Comparison of ENCODE assay signal across 8 cellular contexts in genomic region chr1:77779529-77780281, GRCh38. TPM values are rescaled to one million over a fixed set of nuclear protein-coding genes. Genes with fewer than 3 reads are reported as not detected.
DNase-seq lines count a peak whose midpoint lies in the region; ATAC-seq and TF ChIP-seq lines count a peak whose summit lies in the region.

TSS of gene MIGA1 (plus strand) at chr1:77779649. CDS start at chr1:77783253, 3,604 bp downstream.

- intact Hi-C loops in spleen (cut with DNase I; ENCODE audit: low total_unique reads): no loop called here

- H3K27me3 ChIP-seq in spleen (replicated peaks in 1 of 7): no peaks in the 10 kb centered on the region

- CTCF ChIA-PET in WTC11 (lab: Charles Lee): interaction anchor here (0.6 to 1.6 kb wide), 8 partner anchors 9 to 126 kb away, joined by 3 to 6 read pairs (median 4); partner anchors contain the start of gene USP33

- no peak for TF ChIP-seq CTCF in AG09309 (IDR thresholded peaks at IDR 0.05; ENCODE audit: control insufficient read depth, insufficient read depth, low read depth, low read length, missing control alignments)
- TF ChIP-seq CTCF in WTC11 (IDR thresholded peaks at IDR 0.05): no peak
- TF ChIP-seq CTCF in spleen (IDR thresholded peaks at IDR 0.05 in 8 of 11, conservative IDR thresholded peaks at IDR 0.05 in 3 of 11): no peak

- H3K9me3 Mint-ChIP-seq in WTC11: peaks cover 8% of the 10 kb centered on the region

- no peaks in the 10 kb centered on the region for H3K9me3 ChIP-seq in spleen

- TF ChIP-seq POLR2A in spleen (IDR thresholded peaks at IDR 0.05): no peak

- H3K4me3 ChIP-seq in AG09309 (ENCODE audit: control insufficient read depth, low read depth, low read length) (peak within 1 kb of the TSS; percentile 98), spleen (peak within 1 kb of the TSS; percentile 60 to 96 (median 84))

- peak within 1 kb of the TSS; percentile 86 for H3K27ac ChIP-seq in caudate nucleus (ENCODE audit: low read depth, low read length)
- H3K27ac ChIP-seq in spleen: peak within 1 kb of the TSS; percentile 51 to 87 (median 78)

- H3K4me3 Mint-ChIP-seq in WTC11: peak within 1 kb of the TSS; percentile 92

- peak; percentile 96 for ATAC-seq in GM19023 (IDR thresholded peaks at IDR 0.05; ENCODE audit: unreplicated experiment)
- ATAC-seq in HG03196 (IDR thresholded peaks at IDR 0.05; ENCODE audit: unreplicated experiment): peak; percentile 96
- ATAC-seq in WTC11: peak; percentile 97

- 0 to 1% (median 1%) methylated on average over 39 to 40 of the region's 40 CpGs for WGBS in spleen, 5 donors

- POLR2A ChIA-PET in WTC11 (lab: Charles Lee): interaction anchor here (0.6 to 1.4 kb wide), 4 partner anchors 35 to 109 kb away, joined by 3 to 8 read pairs (median 4); partner anchors contain the start of genes NEXN and ZZZ3

- H3K4me1 Mint-ChIP-seq in WTC11: peaks cover 13% of the 10 kb centered on the region

- peak within 1 kb of the TSS; percentile 92 for H3K27ac Mint-ChIP-seq in WTC11

- H3K4me1 ChIP-seq in spleen: peaks cover 11 to 48% (median 34%) of the 10 kb centered on the region in 6 donors

- no peaks in the 10 kb centered on the region for H3K27me3 Mint-ChIP-seq in WTC11 (ENCODE audit: low read depth)

- DNase-seq in AG09309 (ENCODE audit: low read depth): peak; percentile 58
- peak; percentile 85 for DNase-seq in NCI-H226
- peak; percentile 85 for DNase-seq in WTC11 (ENCODE audit: low spot score)
- DNase-seq in caudate nucleus (lab: John Stamatoyannopoulos, UW): peak; percentile 42 to 97 (median 87)
- DNase-seq in inferior parietal cortex (ENCODE audit: extremely low spot score): peak; percentile 95
- DNase-seq in spleen: peak; percentile 94

- H3K36me3 ChIP-seq in spleen: peaks cover 0 to 18% (median 11%) of the 10 kb centered on the region in 6 donors

- H3K36me3 Mint-ChIP-seq in WTC11: peaks cover 12% of the 10 kb centered on the region

TF ChIP-seq in WTC11, 78 proteins besides CTCF, POLR2A, EP300 and RAD21 (continues in another document):
- no peak for TF ChIP-seq ZNF232 (CRISPR knock-in tag; IDR thresholded peaks at IDR 0.05)
- TF ChIP-seq NR1H2 (CRISPR knock-in tag; IDR thresholded peaks at IDR 0.05): no peak
- TF ChIP-seq IRF1 (CRISPR knock-in tag; IDR thresholded peaks at IDR 0.05): no peak
- TF ChIP-seq FOXJ3 (CRISPR knock-in tag; IDR thresholded peaks at IDR 0.05; ENCODE audit: borderline replicate concordance): no peak
- TF ChIP-seq ZNF263 (CRISPR knock-in tag; IDR thresholded peaks at IDR 0.05; ENCODE audit: low read depth): no peak
- no peak for TF ChIP-seq OVOL2 (CRISPR knock-in tag; IDR thresholded peaks at IDR 0.05; ENCODE audit: borderline replicate concordance)
- no peak for TF ChIP-seq JUN (CRISPR knock-in tag; IDR thresholded peaks at IDR 0.05)
- no peak for TF ChIP-seq CREB1 (CRISPR knock-in tag; IDR thresholded peaks at IDR 0.05)
- peak; percentile 96 for TF ChIP-seq NR2C2 (CRISPR knock-in tag; IDR thresholded peaks at IDR 0.05)
- TF ChIP-seq MAX (CRISPR knock-in tag; IDR thresholded peaks at IDR 0.05): peak; percentile 47; the same call in 1 of the 2 replicates
- no peak for TF ChIP-seq STAT6 (CRISPR knock-in tag; conservative IDR thresholded peaks at IDR 0.05; ENCODE audit: low read depth)
- TF ChIP-seq ZNF423 (CRISPR knock-in tag; IDR thresholded peaks at IDR 0.05): no peak
- peak; percentile 26; the same call in 1 of the 2 replicates for TF ChIP-seq FOXP4 (CRISPR knock-in tag; IDR thresholded peaks at IDR 0.05)
- TF ChIP-seq MYBL2 (CRISPR knock-in tag; IDR thresholded peaks at IDR 0.05): no peak; the same call in 1 of the 2 replicates
- TF ChIP-seq AR (CRISPR knock-in tag; IDR thresholded peaks at IDR 0.05): no peak
- no peak for TF ChIP-seq CDX4 (CRISPR knock-in tag; IDR thresholded peaks at IDR 0.05; ENCODE audit: borderline replicate concordance)
- TF ChIP-seq PREB (CRISPR knock-in tag; IDR thresholded peaks at IDR 0.05; ENCODE audit: borderline replicate concordance): no peak

RNA-seq across cellular contexts. Expression of gene MIGA1, which starts in this region (rescaled TPM):
- 6.0 to 6.3 TPM (median 6.2 TPM) in 3 replicates for total RNA-seq in WTC11 (2021)
- 10 to 100 TPM; 12.6 to 20.2 (median 18.0) TPM for total RNA-seq in spleen
- 1 to 10 TPM; 2.4 to 2.8 (median 2.7) TPM for polyA plus RNA-seq in spleen

Comparison
In these comparisons a context has a peak if more than half of its experiments do, and no peak if none do; other contexts are left out.
1. Peak in every context shown above with its lines: DNase-seq, ATAC-seq, H3K4me3 ChIP-seq and H3K27ac ChIP-seq.